Comparison of ENCODE assay signal across 25 cellular contexts in the genomic region with DNA sequence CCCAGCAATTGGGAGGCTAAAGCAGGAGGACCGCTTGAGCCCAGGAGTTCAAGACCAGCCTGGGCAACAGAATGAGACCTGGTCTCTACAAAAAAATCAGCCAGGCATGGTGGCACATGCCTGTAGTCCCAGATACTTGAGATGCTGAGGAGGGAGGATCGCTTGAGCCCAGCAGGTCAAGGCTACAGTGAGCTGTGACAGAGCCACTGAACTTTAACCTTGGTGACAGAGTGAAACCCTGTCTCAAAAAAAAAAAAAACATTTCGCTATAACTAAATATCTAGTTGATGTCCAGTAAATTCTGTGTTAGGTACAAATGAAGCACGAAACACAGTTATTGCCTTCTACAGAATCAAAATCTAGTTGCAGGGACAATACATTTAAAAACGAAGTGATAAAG.
"Had no signal": no experiment of that assay in that cellular context is flagged by ENCODE, and none has a peak within 500 bp of the region (broad histone marks: within the 10 kb centered on the region; RNA-seq: fewer than 3 reads in every experiment).

No MANE protein-coding gene starts in this region.

- H3K4me3 ChIP-seq: lung, mucosa of descending colon, right atrium auricular region, skin epidermis, stomach, thoracic aorta had no signal

- H3K4me3 Mint-ChIP-seq: activated CD8-positive, alpha-beta T cell treated with anti-CD3 and anti-CD28 coated beads for 36 hours; activated naive CD8-positive, alpha-beta T cell treated with anti-CD3 and anti-CD28 coated beads for 36 hours; activated T-cell treated with anti-CD3 and anti-CD28 coated beads, Interleukin-2, amount 50 U/mL, for 4 hours; dendritic cell treated with granulocyte-macrophage colony-stimulating factor and Interleukin-4, amounts not matched to agents 40 ng/mL and 50 ng/mL, for 4 days; immature natural killer cell; naive thymus-derived CD4-positive, alpha-beta T cell had no signal

- DNase-seq: activated CD4-positive, alpha-beta T cell treated with anti-CD3 and anti-CD28 coated beads for 4 hours; activated CD8-positive, alpha-beta T cell treated with anti-CD3 and anti-CD28 coated beads for 36 hours; activated effector memory CD4-positive, alpha-beta T cell treated with Interleukin-2 at 50 U/mL for 16 hours; activated naive CD8-positive, alpha-beta T cell treated with anti-CD3 and anti-CD28 coated beads for 36 hours; activated T-cell treated with anti-CD3 and anti-CD28 coated beads, Interleukin-2, amount 50 U/mL, for 4 hours; amygdala; brain microvascular endothelial cell; effector memory CD4-positive, alpha-beta T cell; foreskin melanocyte; head of caudate nucleus; immature natural killer cell; mucosa of descending colon; naive thymus-derived CD4-positive, alpha-beta T cell; SK-N-SH; stimulated activated CD4-positive, alpha-beta T cell treated with anti-CD3 and anti-CD28 coated beads, Interleukin-4, amount 100 ng/mL, for 24 hours; stomach; T-helper 1 cell; T1000; WERI-Rb-1 had no signal

- H3K4me1 ChIP-seq: right atrium auricular region had no signal

- H3K36me3 ChIP-seq: right atrium auricular region had no signal

- H3K4me2 ChIP-seq: SK-N-SH had no signal

- H3K27me3 ChIP-seq: brain microvascular endothelial cell, neutrophil, right atrium auricular region, stomach had no signal

- ATAC-seq: activated CD8-positive, alpha-beta T cell treated with anti-CD3 and anti-CD28 coated beads for 36 hours; activated T-cell treated with anti-CD3 and anti-CD28 coated beads, Interleukin-2, amount 50 U/mL, for 4 hours; mucosa of descending colon; naive thymus-derived CD4-positive, alpha-beta T cell had no signal

- H3K27me3 Mint-ChIP-seq: activated CD8-positive, alpha-beta T cell treated with anti-CD3 and anti-CD28 coated beads for 36 hours; activated naive CD8-positive, alpha-beta T cell treated with anti-CD3 and anti-CD28 coated beads for 36 hours; dendritic cell treated with granulocyte-macrophage colony-stimulating factor and Interleukin-4, amounts not matched to agents 40 ng/mL and 50 ng/mL, for 4 days; naive thymus-derived CD4-positive, alpha-beta T cell had no signal

- H3K9ac ChIP-seq: SK-N-SH had no signal

- H3K9me3 Mint-ChIP-seq: activated CD8-positive, alpha-beta T cell treated with anti-CD3 and anti-CD28 coated beads for 36 hours; activated naive CD8-positive, alpha-beta T cell treated with anti-CD3 and anti-CD28 coated beads for 36 hours; activated T-cell treated with anti-CD3 and anti-CD28 coated beads, Interleukin-2, amount 50 U/mL, for 4 hours; dendritic cell treated with granulocyte-macrophage colony-stimulating factor and Interleukin-4, amounts not matched to agents 40 ng/mL and 50 ng/mL, for 4 days; immature natural killer cell; naive thymus-derived CD4-positive, alpha-beta T cell had no signal

- H3K9me3 ChIP-seq: mucosa of descending colon, neutrophil, right atrium auricular region, SK-N-SH, stomach, thoracic aorta had no signal

- H3K27ac ChIP-seq: brain microvascular endothelial cell, neutrophil, right atrium auricular region, skin epidermis, stomach, thoracic aorta, WERI-Rb-1 had no signal

- H3K27ac Mint-ChIP-seq: activated CD8-positive, alpha-beta T cell treated with anti-CD3 and anti-CD28 coated beads for 36 hours; activated naive CD8-positive, alpha-beta T cell treated with anti-CD3 and anti-CD28 coated beads for 36 hours; dendritic cell treated with granulocyte-macrophage colony-stimulating factor and Interleukin-4, amounts not matched to agents 40 ng/mL and 50 ng/mL, for 4 days; immature natural killer cell had no signal

- H3K4me1 Mint-ChIP-seq: activated naive CD8-positive, alpha-beta T cell treated with anti-CD3 and anti-CD28 coated beads for 36 hours; immature natural killer cell; naive thymus-derived CD4-positive, alpha-beta T cell had no signal
